ENCODE assay signal across 1 cellular context in the genomic region with DNA sequence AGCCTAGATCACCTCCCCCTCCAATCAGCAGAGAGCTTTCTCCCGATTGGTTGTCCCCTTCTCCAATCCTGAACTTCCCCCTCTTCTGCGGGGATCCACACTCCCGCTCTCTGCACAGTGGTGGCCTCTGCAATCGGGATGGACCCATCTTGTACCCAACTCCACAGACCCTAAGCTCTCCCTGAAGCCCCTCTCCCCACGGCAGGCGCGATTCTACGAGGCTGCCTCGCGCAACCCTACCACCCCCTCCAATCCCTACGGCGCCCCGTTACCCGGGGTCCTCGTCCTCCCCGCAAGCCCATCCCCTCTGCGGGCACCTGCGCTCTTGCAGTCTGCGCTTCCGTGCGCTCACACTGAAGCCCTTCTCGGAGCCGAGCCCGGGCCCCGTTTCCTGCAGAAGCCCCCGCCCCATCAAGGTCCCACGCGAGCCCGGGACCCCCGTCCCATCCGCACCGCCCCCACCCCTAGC.
TF ChIP-seq lines count a peak whose summit lies in the region.

No MANE protein-coding gene starts in this region.

TF ChIP-seq in HepG2, 621 proteins besides CTCF, POLR2A, EP300 and RAD21 (continued from another document and continues in another):
- TF ChIP-seq, protein P1, sequence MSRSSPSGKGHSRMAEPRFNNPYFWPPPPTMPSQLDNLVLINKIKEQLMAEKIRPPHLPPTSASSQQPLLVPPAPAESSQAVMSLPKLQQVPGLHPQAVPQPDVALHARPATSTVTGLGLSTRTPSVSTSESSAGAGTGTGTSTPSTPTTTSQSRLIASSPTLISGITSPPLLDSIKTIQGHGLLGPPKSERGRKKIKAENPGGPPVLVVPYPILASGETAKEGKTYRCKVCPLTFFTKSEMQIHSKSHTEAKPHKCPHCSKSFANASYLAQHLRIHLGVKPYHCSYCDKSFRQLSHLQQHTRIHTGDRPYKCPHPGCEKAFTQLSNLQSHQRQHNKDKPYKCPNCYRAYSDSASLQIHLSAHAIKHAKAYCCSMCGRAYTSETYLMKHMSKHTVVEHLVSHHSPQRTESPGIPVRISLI (CRISPR knock-in tag; IDR thresholded peaks at IDR 0.05; ENCODE audit: borderline replicate concordance): peak; percentile 15; the same call in 1 of the 2 replicates
- TF ChIP-seq ZNF225 (CRISPR knock-in tag; IDR thresholded peaks at IDR 0.05): no peak
- TF ChIP-seq PAWR (CRISPR knock-in tag; IDR thresholded peaks at IDR 0.05; ENCODE audit: borderline replicate concordance): no peak
- no peak for TF ChIP-seq ZNF253 (CRISPR knock-in tag; IDR thresholded peaks at IDR 0.05; ENCODE audit: borderline replicate concordance)
- no peak for TF ChIP-seq KAT7 (CRISPR knock-in tag; IDR thresholded peaks at IDR 0.05; ENCODE audit: borderline replicate concordance)
- TF ChIP-seq, protein P2, sequence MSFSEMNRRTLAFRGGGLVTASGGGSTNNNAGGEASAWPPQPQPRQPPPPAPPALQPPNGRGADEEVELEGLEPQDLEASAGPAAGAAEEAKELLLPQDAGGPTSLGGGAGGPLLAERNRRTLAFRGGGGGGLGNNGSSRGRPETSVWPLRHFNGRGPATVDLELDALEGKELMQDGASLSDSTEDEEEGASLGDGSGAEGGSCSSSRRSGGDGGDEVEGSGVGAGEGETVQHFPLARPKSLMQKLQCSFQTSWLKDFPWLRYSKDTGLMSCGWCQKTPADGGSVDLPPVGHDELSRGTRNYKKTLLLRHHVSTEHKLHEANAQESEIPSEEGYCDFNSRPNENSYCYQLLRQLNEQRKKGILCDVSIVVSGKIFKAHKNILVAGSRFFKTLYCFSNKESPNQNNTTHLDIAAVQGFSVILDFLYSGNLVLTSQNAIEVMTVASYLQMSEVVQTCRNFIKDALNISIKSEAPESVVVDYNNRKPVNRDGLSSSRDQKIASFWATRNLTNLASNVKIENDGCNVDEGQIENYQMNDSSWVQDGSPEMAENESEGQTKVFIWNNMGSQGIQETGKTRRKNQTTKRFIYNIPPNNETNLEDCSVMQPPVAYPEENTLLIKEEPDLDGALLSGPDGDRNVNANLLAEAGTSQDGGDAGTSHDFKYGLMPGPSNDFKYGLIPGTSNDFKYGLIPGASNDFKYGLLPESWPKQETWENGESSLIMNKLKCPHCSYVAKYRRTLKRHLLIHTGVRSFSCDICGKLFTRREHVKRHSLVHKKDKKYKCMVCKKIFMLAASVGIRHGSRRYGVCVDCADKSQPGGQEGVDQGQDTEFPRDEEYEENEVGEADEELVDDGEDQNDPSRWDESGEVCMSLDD (CRISPR knock-in tag; IDR thresholded peaks at IDR 0.05; ENCODE audit: borderline replicate concordance): no peak
- TF ChIP-seq, protein P3, sequence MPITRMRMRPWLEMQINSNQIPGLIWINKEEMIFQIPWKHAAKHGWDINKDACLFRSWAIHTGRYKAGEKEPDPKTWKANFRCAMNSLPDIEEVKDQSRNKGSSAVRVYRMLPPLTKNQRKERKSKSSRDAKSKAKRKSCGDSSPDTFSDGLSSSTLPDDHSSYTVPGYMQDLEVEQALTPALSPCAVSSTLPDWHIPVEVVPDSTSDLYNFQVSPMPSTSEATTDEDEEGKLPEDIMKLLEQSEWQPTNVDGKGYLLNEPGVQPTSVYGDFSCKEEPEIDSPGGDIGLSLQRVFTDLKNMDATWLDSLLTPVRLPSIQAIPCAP (CRISPR knock-in tag; IDR thresholded peaks at IDR 0.05; ENCODE audit: low read depth): no peak
- no peak for TF ChIP-seq ZFP36 (IDR thresholded peaks at IDR 0.05; ENCODE audit: borderline replicate concordance, low read depth, low read length, partially characterized antibody)
- peak; percentile 61; the same call in 1 of the 2 replicates for TF ChIP-seq HDAC1 (CRISPR knock-in tag; IDR thresholded peaks at IDR 0.05)
- TF ChIP-seq, protein P4, sequence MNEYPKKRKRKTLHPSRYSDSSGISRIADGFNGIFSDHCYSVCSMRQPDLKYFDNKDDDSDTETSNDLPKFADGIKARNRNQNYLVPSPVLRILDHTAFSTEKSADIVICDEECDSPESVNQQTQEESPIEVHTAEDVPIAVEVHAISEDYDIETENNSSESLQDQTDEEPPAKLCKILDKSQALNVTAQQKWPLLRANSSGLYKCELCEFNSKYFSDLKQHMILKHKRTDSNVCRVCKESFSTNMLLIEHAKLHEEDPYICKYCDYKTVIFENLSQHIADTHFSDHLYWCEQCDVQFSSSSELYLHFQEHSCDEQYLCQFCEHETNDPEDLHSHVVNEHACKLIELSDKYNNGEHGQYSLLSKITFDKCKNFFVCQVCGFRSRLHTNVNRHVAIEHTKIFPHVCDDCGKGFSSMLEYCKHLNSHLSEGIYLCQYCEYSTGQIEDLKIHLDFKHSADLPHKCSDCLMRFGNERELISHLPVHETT (CRISPR knock-in tag; conservative IDR thresholded peaks at IDR 0.05): no peak
- TF ChIP-seq, protein P5, sequence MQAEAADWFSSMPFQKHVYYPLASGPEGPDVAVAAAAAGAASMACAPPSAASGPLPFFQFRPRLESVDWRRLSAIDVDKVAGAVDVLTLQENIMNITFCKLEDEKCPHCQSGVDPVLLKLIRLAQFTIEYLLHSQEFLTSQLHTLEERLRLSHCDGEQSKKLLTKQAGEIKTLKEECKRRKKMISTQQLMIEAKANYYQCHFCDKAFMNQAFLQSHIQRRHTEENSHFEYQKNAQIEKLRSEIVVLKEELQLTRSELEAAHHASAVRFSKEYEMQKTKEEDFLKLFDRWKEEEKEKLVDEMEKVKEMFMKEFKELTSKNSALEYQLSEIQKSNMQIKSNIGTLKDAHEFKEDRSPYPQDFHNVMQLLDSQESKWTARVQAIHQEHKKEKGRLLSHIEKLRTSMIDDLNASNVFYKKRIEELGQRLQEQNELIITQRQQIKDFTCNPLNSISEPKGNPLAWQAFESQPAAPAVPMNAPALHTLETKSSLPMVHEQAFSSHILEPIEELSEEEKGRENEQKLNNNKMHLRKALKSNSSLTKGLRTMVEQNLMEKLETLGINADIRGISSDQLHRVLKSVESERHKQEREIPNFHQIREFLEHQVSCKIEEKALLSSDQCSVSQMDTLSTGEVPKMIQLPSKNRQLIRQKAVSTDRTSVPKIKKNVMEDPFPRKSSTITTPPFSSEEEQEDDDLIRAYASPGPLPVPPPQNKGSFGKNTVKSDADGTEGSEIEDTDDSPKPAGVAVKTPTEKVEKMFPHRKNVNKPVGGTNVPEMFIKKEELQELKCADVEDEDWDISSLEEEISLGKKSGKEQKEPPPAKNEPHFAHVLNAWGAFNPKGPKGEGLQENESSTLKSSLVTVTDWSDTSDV (CRISPR knock-in tag; IDR thresholded peaks at IDR 0.05): no peak
- TF ChIP-seq, protein P6, sequence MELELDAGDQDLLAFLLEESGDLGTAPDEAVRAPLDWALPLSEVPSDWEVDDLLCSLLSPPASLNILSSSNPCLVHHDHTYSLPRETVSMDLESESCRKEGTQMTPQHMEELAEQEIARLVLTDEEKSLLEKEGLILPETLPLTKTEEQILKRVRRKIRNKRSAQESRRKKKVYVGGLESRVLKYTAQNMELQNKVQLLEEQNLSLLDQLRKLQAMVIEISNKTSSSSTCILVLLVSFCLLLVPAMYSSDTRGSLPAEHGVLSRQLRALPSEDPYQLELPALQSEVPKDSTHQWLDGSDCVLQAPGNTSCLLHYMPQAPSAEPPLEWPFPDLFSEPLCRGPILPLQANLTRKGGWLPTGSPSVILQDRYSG (CRISPR knock-in tag; IDR thresholded peaks at IDR 0.05): no peak
- TF ChIP-seq, protein P7, sequence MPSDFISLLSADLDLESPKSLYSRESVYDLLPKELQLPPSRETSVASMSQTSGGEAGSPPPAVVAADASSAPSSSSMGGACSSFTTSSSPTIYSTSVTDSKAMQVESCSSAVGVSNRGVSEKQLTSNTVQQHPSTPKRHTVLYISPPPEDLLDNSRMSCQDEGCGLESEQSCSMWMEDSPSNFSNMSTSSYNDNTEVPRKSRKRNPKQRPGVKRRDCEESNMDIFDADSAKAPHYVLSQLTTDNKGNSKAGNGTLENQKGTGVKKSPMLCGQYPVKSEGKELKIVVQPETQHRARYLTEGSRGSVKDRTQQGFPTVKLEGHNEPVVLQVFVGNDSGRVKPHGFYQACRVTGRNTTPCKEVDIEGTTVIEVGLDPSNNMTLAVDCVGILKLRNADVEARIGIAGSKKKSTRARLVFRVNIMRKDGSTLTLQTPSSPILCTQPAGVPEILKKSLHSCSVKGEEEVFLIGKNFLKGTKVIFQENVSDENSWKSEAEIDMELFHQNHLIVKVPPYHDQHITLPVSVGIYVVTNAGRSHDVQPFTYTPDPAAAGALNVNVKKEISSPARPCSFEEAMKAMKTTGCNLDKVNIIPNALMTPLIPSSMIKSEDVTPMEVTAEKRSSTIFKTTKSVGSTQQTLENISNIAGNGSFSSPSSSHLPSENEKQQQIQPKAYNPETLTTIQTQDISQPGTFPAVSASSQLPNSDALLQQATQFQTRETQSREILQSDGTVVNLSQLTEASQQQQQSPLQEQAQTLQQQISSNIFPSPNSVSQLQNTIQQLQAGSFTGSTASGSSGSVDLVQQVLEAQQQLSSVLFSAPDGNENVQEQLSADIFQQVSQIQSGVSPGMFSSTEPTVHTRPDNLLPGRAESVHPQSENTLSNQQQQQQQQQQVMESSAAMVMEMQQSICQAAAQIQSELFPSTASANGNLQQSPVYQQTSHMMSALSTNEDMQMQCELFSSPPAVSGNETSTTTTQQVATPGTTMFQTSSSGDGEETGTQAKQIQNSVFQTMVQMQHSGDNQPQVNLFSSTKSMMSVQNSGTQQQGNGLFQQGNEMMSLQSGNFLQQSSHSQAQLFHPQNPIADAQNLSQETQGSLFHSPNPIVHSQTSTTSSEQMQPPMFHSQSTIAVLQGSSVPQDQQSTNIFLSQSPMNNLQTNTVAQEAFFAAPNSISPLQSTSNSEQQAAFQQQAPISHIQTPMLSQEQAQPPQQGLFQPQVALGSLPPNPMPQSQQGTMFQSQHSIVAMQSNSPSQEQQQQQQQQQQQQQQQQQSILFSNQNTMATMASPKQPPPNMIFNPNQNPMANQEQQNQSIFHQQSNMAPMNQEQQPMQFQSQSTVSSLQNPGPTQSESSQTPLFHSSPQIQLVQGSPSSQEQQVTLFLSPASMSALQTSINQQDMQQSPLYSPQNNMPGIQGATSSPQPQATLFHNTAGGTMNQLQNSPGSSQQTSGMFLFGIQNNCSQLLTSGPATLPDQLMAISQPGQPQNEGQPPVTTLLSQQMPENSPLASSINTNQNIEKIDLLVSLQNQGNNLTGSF (CRISPR knock-in tag; IDR thresholded peaks at IDR 0.05): no peak
- peak; percentile 81 for TF ChIP-seq GATAD1 (CRISPR knock-in tag; IDR thresholded peaks at IDR 0.05)
- TF ChIP-seq, protein P8, sequence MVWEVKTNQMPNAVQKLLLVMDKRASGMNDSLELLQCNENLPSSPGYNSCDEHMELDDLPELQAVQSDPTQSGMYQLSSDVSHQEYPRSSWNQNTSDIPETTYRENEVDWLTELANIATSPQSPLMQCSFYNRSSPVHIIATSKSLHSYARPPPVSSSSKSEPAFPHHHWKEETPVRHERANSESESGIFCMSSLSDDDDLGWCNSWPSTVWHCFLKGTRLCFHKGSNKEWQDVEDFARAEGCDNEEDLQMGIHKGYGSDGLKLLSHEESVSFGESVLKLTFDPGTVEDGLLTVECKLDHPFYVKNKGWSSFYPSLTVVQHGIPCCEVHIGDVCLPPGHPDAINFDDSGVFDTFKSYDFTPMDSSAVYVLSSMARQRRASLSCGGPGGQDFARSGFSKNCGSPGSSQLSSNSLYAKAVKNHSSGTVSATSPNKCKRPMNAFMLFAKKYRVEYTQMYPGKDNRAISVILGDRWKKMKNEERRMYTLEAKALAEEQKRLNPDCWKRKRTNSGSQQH (CRISPR knock-in tag; IDR thresholded peaks at IDR 0.05; ENCODE audit: low read depth): 0 out of 2 replicates have a peak, but pooled peaks have one; percentile 16
- no peak for TF ChIP-seq MAFK (conservative IDR thresholded peaks at IDR 0.05 in 1 of 2, IDR thresholded peaks at IDR 0.05 in 1 of 2; ENCODE audit: low read length in 2 of 2)
- no peak for TF ChIP-seq RBM39 (IDR thresholded peaks at IDR 0.05; ENCODE audit: low read depth, low read length, poor library complexity, severe bottlenecking)
- no peak for TF ChIP-seq SIN3B (IDR thresholded peaks at IDR 0.05; ENCODE audit: low read length)
- TF ChIP-seq SKI (IDR thresholded peaks at IDR 0.05; ENCODE audit: partially characterized antibody): no peak
- TF ChIP-seq ZNF430 (CRISPR knock-in tag; IDR thresholded peaks at IDR 0.05): no peak
- TF ChIP-seq SMARCE1 (IDR thresholded peaks at IDR 0.05; ENCODE audit: borderline replicate concordance): no peak
- no peak for TF ChIP-seq FOXA1 (IDR thresholded peaks at IDR 0.05)
- TF ChIP-seq FOXA1 (CRISPR knock-in tag; IDR thresholded peaks at IDR 0.05): no peak
- no peak for TF ChIP-seq NFE2L2 (IDR thresholded peaks at IDR 0.05; ENCODE audit: low read length)
- TF ChIP-seq ZNF569 (CRISPR knock-in tag; IDR thresholded peaks at IDR 0.05; ENCODE audit: borderline replicate concordance): no peak
- TF ChIP-seq MTF1 (CRISPR knock-in tag; IDR thresholded peaks at IDR 0.05): no peak
- no peak for TF ChIP-seq SRF (IDR thresholded peaks at IDR 0.05; ENCODE audit: low read depth, low read length)
- no peak for TF ChIP-seq YY1 (IDR thresholded peaks at IDR 0.05; ENCODE audit: insufficient read depth, insufficient replicate concordance, low read depth, low read length)
- no peak for TF ChIP-seq HMG20B (CRISPR knock-in tag; conservative IDR thresholded peaks at IDR 0.05)
- TF ChIP-seq, protein P9, sequence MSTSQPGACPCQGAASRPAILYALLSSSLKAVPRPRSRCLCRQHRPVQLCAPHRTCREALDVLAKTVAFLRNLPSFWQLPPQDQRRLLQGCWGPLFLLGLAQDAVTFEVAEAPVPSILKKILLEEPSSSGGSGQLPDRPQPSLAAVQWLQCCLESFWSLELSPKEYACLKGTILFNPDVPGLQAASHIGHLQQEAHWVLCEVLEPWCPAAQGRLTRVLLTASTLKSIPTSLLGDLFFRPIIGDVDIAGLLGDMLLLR (CRISPR knock-in tag; IDR thresholded peaks at IDR 0.05): no peak
- TF ChIP-seq, protein P10, sequence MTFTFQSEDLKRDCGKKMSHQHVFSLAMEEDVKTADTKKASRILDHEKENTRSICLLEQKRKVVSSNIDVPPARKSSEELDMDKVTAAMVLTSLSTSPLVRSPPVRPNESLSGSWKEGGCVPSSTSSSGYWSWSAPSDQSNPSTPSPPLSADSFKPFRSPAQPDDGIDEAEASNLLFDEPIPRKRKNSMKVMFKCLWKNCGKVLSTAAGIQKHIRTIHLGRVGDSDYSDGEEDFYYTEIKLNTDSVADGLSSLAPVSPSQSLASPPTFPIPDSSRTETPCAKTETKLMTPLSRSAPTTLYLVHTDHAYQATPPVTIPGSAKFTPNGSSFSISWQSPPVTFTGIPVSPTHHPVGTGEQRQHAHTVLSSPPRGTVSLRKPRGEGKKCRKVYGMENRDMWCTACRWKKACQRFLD (CRISPR knock-in tag; IDR thresholded peaks at IDR 0.05; ENCODE audit: borderline replicate concordance): no peak
- no peak for TF ChIP-seq CHCHD3 (CRISPR knock-in tag; IDR thresholded peaks at IDR 0.05)
- TF ChIP-seq, protein P11, sequence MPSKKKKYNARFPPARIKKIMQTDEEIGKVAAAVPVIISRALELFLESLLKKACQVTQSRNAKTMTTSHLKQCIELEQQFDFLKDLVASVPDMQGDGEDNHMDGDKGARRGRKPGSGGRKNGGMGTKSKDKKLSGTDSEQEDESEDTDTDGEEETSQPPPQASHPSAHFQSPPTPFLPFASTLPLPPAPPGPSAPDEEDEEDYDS (CRISPR knock-in tag; IDR thresholded peaks at IDR 0.05): peak; percentile 76
- TF ChIP-seq ZNF205 (CRISPR knock-in tag; IDR thresholded peaks at IDR 0.05): no peak
- TF ChIP-seq PHB2 (IDR thresholded peaks at IDR 0.05; ENCODE audit: partially characterized antibody): no peak
- no peak for TF ChIP-seq ZNF496 (CRISPR knock-in tag; IDR thresholded peaks at IDR 0.05; ENCODE audit: insufficient replicate concordance)
- TF ChIP-seq ZNF562 (CRISPR knock-in tag; IDR thresholded peaks at IDR 0.05; ENCODE audit: borderline replicate concordance): no peak
- TF ChIP-seq ZSCAN12 (CRISPR knock-in tag; IDR thresholded peaks at IDR 0.05): no peak
